In the genomic region with DNA sequence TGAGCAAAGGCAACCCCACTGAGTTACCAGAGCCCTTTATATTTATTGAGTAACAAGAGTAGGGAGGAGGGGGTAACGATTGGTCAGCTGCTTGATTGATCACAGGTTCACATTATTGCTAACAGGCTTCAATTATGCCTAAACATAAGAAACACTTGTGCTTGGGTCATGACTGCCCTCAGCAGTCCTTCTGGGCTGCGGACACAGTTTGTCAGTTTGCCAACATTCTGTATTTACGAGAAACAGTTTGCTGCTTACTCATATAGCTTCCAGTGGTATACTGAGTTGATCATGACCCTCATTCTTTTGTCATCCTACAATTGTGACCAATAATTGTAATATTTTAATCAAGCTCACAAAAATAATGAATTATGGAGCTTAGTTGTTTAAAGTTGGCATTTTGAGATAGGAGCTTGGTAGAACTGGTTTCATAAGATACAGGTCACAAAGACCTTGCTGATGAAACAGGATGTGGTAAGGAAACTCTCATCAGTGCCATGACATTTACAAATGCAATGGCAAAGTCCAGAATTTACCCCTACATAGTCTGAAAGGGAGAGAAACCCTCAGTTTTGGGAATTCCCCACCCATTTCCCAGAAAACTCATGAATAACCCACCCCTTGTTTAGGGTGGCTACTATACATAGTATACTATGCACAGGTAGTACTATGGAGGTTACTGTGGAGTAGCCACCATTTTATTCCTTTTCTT, we compare ENCODE assay signal across 18 cellular contexts.
A peak's percentile ranks its signal among the peaks of the same experiment; 100 is the strongest.
DNase-seq lines count a peak whose midpoint lies in the region; ATAC-seq and TF ChIP-seq lines count a peak whose summit lies in the region.
"Had no signal": no experiment of that assay in that cellular context is flagged by ENCODE, and none has a peak within 500 bp of the region (broad histone marks: within the 10 kb centered on the region; RNA-seq: fewer than 3 reads in every experiment).

No MANE protein-coding gene starts in this region.

- peaks cover 21% of the 10 kb centered on the region for H3K9me3 Mint-ChIP-seq in activated naive CD8-positive, alpha-beta T cell treated with anti-CD3 and anti-CD28 coated beads, Interleukin-2, amount 50 U/mL, for 24 hours
- peaks cover 11% of the 10 kb centered on the region for H3K9me3 Mint-ChIP-seq in activated naive CD8-positive, alpha-beta T cell treated with anti-CD3 and anti-CD28 coated beads for 36 hours
- H3K9me3 Mint-ChIP-seq in stimulated activated naive B cell treated with anti-CD40 and anti-IgM and Interleukin-4, amounts not matched to agents 10 μg/mL and 1 μg/mL and 100 μg/mL, for 72 hours, result peaks cover 6 to 10% of the 10 kb centered on the region in 2 donors
- peaks cover 9% of the 10 kb centered on the region for H3K9me3 Mint-ChIP-seq in activated naive CD4-positive, alpha-beta T cell treated with anti-CD3 and anti-CD28 coated beads, Interleukin-2, amount 10 ng/mL, durations not matched to agents 7 days and 5 days

- TF ChIP-seq POLR2A in NB4 (IDR thresholded peaks at IDR 0.05; ENCODE audit: extremely low read depth, insufficient read length), result no peak

- no peaks in the 10 kb centered on the region for H3K4me1 Mint-ChIP-seq in activated naive CD8-positive, alpha-beta T cell treated with anti-CD3 and anti-CD28 coated beads, Interleukin-2, amount 50 U/mL, for 24 hours
- no peaks in the 10 kb centered on the region for H3K4me1 Mint-ChIP-seq in activated naive CD8-positive, alpha-beta T cell treated with anti-CD3 and anti-CD28 coated beads for 36 hours
- no peaks in the 10 kb centered on the region for H3K4me1 Mint-ChIP-seq in stimulated activated naive B cell treated with anti-CD40 and anti-IgM and Interleukin-4, amounts not matched to agents 10 μg/mL and 1 μg/mL and 100 μg/mL, for 72 hours
- H3K4me1 Mint-ChIP-seq in activated naive CD4-positive, alpha-beta T cell treated with anti-CD3 and anti-CD28 coated beads, Interleukin-2, amount 10 ng/mL, durations not matched to agents 7 days and 5 days, result no peaks in the 10 kb centered on the region
- H3K4me1 Mint-ChIP-seq: CD8-positive, alpha-beta memory T cell had no signal

- ATAC-seq in activated naive CD8-positive, alpha-beta T cell treated with anti-CD3 and anti-CD28 coated beads, Interleukin-2, amount 50 U/mL, for 24 hours, result peak; percentile 57
- peak; percentile 23 to 60 for ATAC-seq in stimulated activated naive B cell treated with anti-CD40 and anti-IgM and Interleukin-4, amounts not matched to agents 10 μg/mL and 1 μg/mL and 100 μg/mL, for 72 hours (replicated peaks)
- no peak for ATAC-seq in GM19397 (IDR thresholded peaks at IDR 0.05; ENCODE audit: unreplicated experiment)
- ATAC-seq: GM12878 had no signal

- H3K27me3 Mint-ChIP-seq in activated naive CD8-positive, alpha-beta T cell treated with anti-CD3 and anti-CD28 coated beads, Interleukin-2, amount 50 U/mL, for 24 hours, result no peaks in the 10 kb centered on the region
- H3K27me3 Mint-ChIP-seq in activated naive CD8-positive, alpha-beta T cell treated with anti-CD3 and anti-CD28 coated beads for 36 hours, result no peaks in the 10 kb centered on the region
- no peaks in the 10 kb centered on the region for H3K27me3 Mint-ChIP-seq in stimulated activated naive B cell treated with anti-CD40 and anti-IgM and Interleukin-4, amounts not matched to agents 10 μg/mL and 1 μg/mL and 100 μg/mL, for 72 hours
- no peaks in the 10 kb centered on the region for H3K27me3 Mint-ChIP-seq in activated naive CD4-positive, alpha-beta T cell treated with anti-CD3 and anti-CD28 coated beads, Interleukin-2, amount 10 ng/mL, durations not matched to agents 7 days and 5 days
- H3K27me3 Mint-ChIP-seq: CD8-positive, alpha-beta memory T cell had no signal

- TF ChIP-seq CTCF in NB4 (IDR thresholded peaks at IDR 0.05; ENCODE audit: low read depth, low read length), result no peak

- no peak overlapping the region for H3K27ac Mint-ChIP-seq in activated naive CD8-positive, alpha-beta T cell treated with anti-CD3 and anti-CD28 coated beads, Interleukin-2, amount 50 U/mL, for 24 hours
- H3K27ac Mint-ChIP-seq in activated naive CD8-positive, alpha-beta T cell treated with anti-CD3 and anti-CD28 coated beads for 36 hours, result no peak overlapping the region
- H3K27ac Mint-ChIP-seq in stimulated activated naive B cell treated with anti-CD40 and anti-IgM and Interleukin-4, amounts not matched to agents 10 μg/mL and 1 μg/mL and 100 μg/mL, for 72 hours, result no peak overlapping the region
- H3K27ac Mint-ChIP-seq in activated naive CD4-positive, alpha-beta T cell treated with anti-CD3 and anti-CD28 coated beads, Interleukin-2, amount 10 ng/mL, durations not matched to agents 7 days and 5 days, result no peak overlapping the region
- H3K27ac Mint-ChIP-seq: CD8-positive, alpha-beta memory T cell had no signal

- H3K36me3 Mint-ChIP-seq in activated naive CD8-positive, alpha-beta T cell treated with anti-CD3 and anti-CD28 coated beads, Interleukin-2, amount 50 U/mL, for 24 hours (ENCODE audit: low read depth), result no peaks in the 10 kb centered on the region
- H3K36me3 Mint-ChIP-seq in activated naive CD8-positive, alpha-beta T cell treated with anti-CD3 and anti-CD28 coated beads for 36 hours, result no peaks in the 10 kb centered on the region
- no peaks in the 10 kb centered on the region for H3K36me3 Mint-ChIP-seq in stimulated activated naive B cell treated with anti-CD40 and anti-IgM and Interleukin-4, amounts not matched to agents 10 μg/mL and 1 μg/mL and 100 μg/mL, for 72 hours
- H3K36me3 Mint-ChIP-seq in activated naive CD4-positive, alpha-beta T cell treated with anti-CD3 and anti-CD28 coated beads, Interleukin-2, amount 10 ng/mL, durations not matched to agents 7 days and 5 days, result no peaks in the 10 kb centered on the region
- H3K36me3 Mint-ChIP-seq: CD8-positive, alpha-beta memory T cell had no signal

- H3K4me3 Mint-ChIP-seq in activated naive CD8-positive, alpha-beta T cell treated with anti-CD3 and anti-CD28 coated beads, Interleukin-2, amount 50 U/mL, for 24 hours, result no peak overlapping the region
- no peak overlapping the region for H3K4me3 Mint-ChIP-seq in activated naive CD8-positive, alpha-beta T cell treated with anti-CD3 and anti-CD28 coated beads for 36 hours
- no peak overlapping the region for H3K4me3 Mint-ChIP-seq in stimulated activated naive B cell treated with anti-CD40 and anti-IgM and Interleukin-4, amounts not matched to agents 10 μg/mL and 1 μg/mL and 100 μg/mL, for 72 hours
- H3K4me3 Mint-ChIP-seq in activated naive CD4-positive, alpha-beta T cell treated with anti-CD3 and anti-CD28 coated beads, Interleukin-2, amount 10 ng/mL, durations not matched to agents 7 days and 5 days, result no peak overlapping the region
- H3K4me3 Mint-ChIP-seq: CD8-positive, alpha-beta memory T cell had no signal

- no peak overlapping the region for H3K4me3 ChIP-seq in NB4 (ENCODE audit: low read depth, low read length)
- H3K4me3 ChIP-seq: BLaER1 treated with 17β-estradiol and CSF1 and Interleukin-3, amounts not matched to agents 10 nM and 100 nM; GM12878; MG63 had no signal

- CTCF ChIA-PET in activated naive CD4-positive, alpha-beta T cell treated with anti-CD3 and anti-CD28 coated beads, Interleukin-2, amount 10 ng/mL, durations not matched to agents 7 days and 5 days (lab: Charles Lee), result no interaction called here

- no peak for DNase-seq in activated naive CD8-positive, alpha-beta T cell treated with anti-CD3 and anti-CD28 coated beads, Interleukin-2, amount 50 U/mL, for 24 hours
- DNase-seq in activated naive CD8-positive, alpha-beta T cell treated with anti-CD3 and anti-CD28 coated beads for 36 hours, result no peak
- DNase-seq in NB4 (ENCODE audit: low read depth) (peak; percentile 35), SIG-M5 treated with dmso at 0.1 percent for 504 hours (lab: John Stamatoyannopoulos, UW; ENCODE audit: unreplicated experiment) (peak; percentile 7), NCI-H2107 treated with DMSO at 0.1 percent for 48 hours (lab: John Stamatoyannopoulos, UW; ENCODE audit: unreplicated experiment) (no peak)
- no peak for DNase-seq in stimulated activated naive B cell treated with anti-CD40 and anti-IgM and Interleukin-4, amounts not matched to agents 10 μg/mL and 1 μg/mL and 100 μg/mL, for 72 hours
- DNase-seq in activated naive CD4-positive, alpha-beta T cell treated with anti-CD3 and anti-CD28 coated beads, Interleukin-2, amount 10 ng/mL, durations not matched to agents 7 days and 5 days, result no peak
- DNase-seq: CD8-positive, alpha-beta memory T cell; DMS79 treated with DMSO at 0.1 percent for 48 hours; GDM1; MG63; NCI-H1417 treated with DMSO at 0.1 percent for 48 hours; NCI-H1930; NCI-H524; SHP77 treated with DMSO at 0.1 percent for 48 hours had no signal

Comparison
In these comparisons a context has a peak if more than half of its experiments do, and no peak if none do; other contexts are left out.
1. DNase-seq: peak in NB4 (single experiment) and SIG-M5 treated with dmso at 0.1 percent for 504 hours (single experiment); none in activated naive CD8-positive, alpha-beta T cell treated with anti-CD3 and anti-CD28 coated beads, Interleukin-2, amount 50 U/mL, for 24 hours (single experiment), activated naive CD8-positive, alpha-beta T cell treated with anti-CD3 and anti-CD28 coated beads for 36 hours (single experiment), stimulated activated naive B cell treated with anti-CD40 and anti-IgM and Interleukin-4, amounts not matched to agents 10 μg/mL and 1 μg/mL and 100 μg/mL, for 72 hours (single experiment), NCI-H2107 treated with DMSO at 0.1 percent for 48 hours (single experiment) and activated naive CD4-positive, alpha-beta T cell treated with anti-CD3 and anti-CD28 coated beads, Interleukin-2, amount 10 ng/mL, durations not matched to agents 7 days and 5 days (single experiment).